Comparison of ENCODE assay signal across 2 cellular contexts in the genomic region with DNA sequence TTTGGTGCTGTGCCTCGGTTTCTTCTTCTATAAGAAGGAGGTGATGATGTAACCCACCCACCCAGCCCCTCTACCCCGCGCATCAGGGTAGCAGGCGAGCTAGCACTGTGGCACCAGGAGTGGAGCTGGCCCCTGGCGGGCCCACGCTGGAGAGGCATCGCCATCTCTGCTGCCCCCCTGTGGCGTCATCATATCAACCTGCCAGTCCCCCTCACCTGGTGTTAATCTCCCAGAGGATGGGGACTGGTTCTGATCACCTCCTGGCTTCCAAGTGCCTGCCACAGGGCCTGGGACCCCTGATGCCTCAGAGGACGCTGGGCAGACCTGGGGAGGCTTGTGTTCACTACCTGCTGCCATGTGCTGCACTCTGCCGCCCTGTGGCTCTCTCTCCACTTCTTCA.
TF ChIP-seq lines count a peak whose summit lies in the region.

No MANE protein-coding gene starts in this region.

TF ChIP-seq in IMR-90, 13 proteins besides CTCF, POLR2A, EP300 and RAD21:
- no peak for TF ChIP-seq MAFK (IDR thresholded peaks at IDR 0.05; ENCODE audit: low read depth, low read length)

TF ChIP-seq in H1, 55 proteins besides CTCF, POLR2A, EP300 and RAD21:
- TF ChIP-seq SP1 (IDR thresholded peaks at IDR 0.05; ENCODE audit: low read depth, low read length): no peak
- no peak for TF ChIP-seq CHD2 (IDR thresholded peaks at IDR 0.05; ENCODE audit: low read length)
- no peak for TF ChIP-seq SP2 (IDR thresholded peaks at IDR 0.05; ENCODE audit: low read length)
- TF ChIP-seq FOSL1 (IDR thresholded peaks at IDR 0.05; ENCODE audit: insufficient read depth, low read depth, low read length): no peak
- no peak for TF ChIP-seq MAFK (IDR thresholded peaks at IDR 0.05; ENCODE audit: low read depth, low read length)
- no peak for TF ChIP-seq TBP (IDR thresholded peaks at IDR 0.05; ENCODE audit: low read depth, low read length)
- no peak for TF ChIP-seq TCF12 (IDR thresholded peaks at IDR 0.05; ENCODE audit: low read depth, low read length)
- TF ChIP-seq ASH2L (IDR thresholded peaks at IDR 0.05; ENCODE audit: low read length): no peak
- TF ChIP-seq TAF7 (optimal IDR thresholded peaks at IDR 0.05; ENCODE audit: borderline replicate concordance, low read depth, low read length): no peak
- TF ChIP-seq PHF8 (conservative IDR thresholded peaks at IDR 0.05; ENCODE audit: low read depth, low read length): no peak
- TF ChIP-seq CHD1 (IDR thresholded peaks at IDR 0.05; ENCODE audit: low read depth, low read length): no peak
- TF ChIP-seq JUN (IDR thresholded peaks at IDR 0.05; ENCODE audit: low read depth, low read length): no peak
- TF ChIP-seq E2F6 (IDR thresholded peaks at IDR 0.05): no peak
- TF ChIP-seq CREB1 (IDR thresholded peaks at IDR 0.05): no peak
- TF ChIP-seq SP4 (IDR thresholded peaks at IDR 0.05; ENCODE audit: low read length): no peak
TF ChIP-seq in H1: peak in this region for 0.
